In the genomic region with DNA sequence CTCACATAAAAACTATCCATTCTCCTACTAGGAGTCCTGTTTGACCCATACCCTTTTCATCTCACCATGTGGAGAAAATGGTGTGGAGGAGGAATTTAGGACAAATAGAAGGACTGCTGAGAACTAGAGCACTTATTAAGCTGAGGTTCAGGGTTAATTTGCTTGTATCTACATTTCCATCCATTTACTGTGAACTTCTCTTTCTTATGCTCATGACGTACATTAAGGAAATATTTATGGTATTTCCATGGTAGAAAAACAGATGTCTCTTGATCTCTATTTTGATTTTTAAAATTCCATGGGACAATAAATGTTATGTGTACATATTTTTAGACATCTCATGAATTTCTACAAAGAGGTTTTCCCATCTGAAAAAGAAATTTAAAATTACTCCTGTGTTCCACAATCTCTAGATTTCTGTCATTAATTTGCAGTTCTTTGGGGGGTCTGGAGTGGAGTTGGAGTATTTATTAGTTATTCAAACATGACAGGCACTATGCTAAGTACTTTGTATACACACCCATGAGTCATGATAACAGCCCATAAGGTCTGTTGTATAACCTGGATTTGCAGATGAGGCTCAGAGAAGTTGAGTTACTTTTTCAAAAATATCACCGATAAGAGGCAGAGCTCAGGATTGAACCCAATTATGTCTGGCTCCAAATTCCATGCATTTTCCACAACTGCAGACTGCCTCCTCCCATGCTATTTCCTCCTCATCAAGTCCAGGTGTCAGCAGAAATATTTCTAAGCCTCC, we compare ENCODE assay signal across 17 cellular contexts.
DNase-seq lines count a peak whose midpoint lies in the region; ATAC-seq and TF ChIP-seq lines count a peak whose summit lies in the region.
"Had no signal": no experiment of that assay in that cellular context is flagged by ENCODE, and none has a peak within 500 bp of the region (broad histone marks: within the 10 kb centered on the region; RNA-seq: fewer than 3 reads in every experiment).

No MANE protein-coding gene starts in this region.

- DNase-seq in AG10803 (ENCODE audit: low read depth) (peak; percentile 76), NCI-H146 (lab: John Stamatoyannopoulos, UW) (peak; percentile 13), choroid plexus epithelial cell (ENCODE audit: low read depth) (peak; percentile 74), iris pigment epithelial cell (ENCODE audit: low read depth) (peak; percentile 86), dorsolateral prefrontal cortex (no peak)
- DNase-seq: ACHN; activated gamma-delta T cell; CD8-positive, alpha-beta T cell; foreskin melanocyte; NCI-H1105; nephron progenitor cell; NK-92 treated with Interleukin-12 subunit alpha and Interleukin-12 subunit beta, amount 100 ng/mL, for 24 hours; stimulated activated CD4-positive, alpha-beta T cell treated with anti-CD3 and anti-CD28 coated beads, Interleukin-12 subunit alpha, Interleukin-12 subunit beta, amount 100 ng/mL, for 4 hours; stimulated activated naive CD4-positive, alpha-beta T cell had no signal

- no peaks in the 10 kb centered on the region for H3K9me3 Mint-ChIP-seq in stimulated activated memory B cell treated with anti-CD40 and anti-IgM and Interleukin-4, amounts not matched to agents 10 μg/mL and 1 μg/mL and 100 μg/mL, for 72 hours
- H3K9me3 Mint-ChIP-seq: CD8-positive, alpha-beta T cell; nephron progenitor cell had no signal

- intact Hi-C loops in dorsolateral prefrontal cortex (cut with DNase I): no loop called here

- no peak overlapping the region for H3K4me3 Mint-ChIP-seq in stimulated activated memory B cell treated with anti-CD40 and anti-IgM and Interleukin-4, amounts not matched to agents 10 μg/mL and 1 μg/mL and 100 μg/mL, for 72 hours
- H3K4me3 Mint-ChIP-seq: CD8-positive, alpha-beta T cell; nephron progenitor cell had no signal

- no peak overlapping the region for H3K27ac Mint-ChIP-seq in stimulated activated memory B cell treated with anti-CD40 and anti-IgM and Interleukin-4, amounts not matched to agents 10 μg/mL and 1 μg/mL and 100 μg/mL, for 72 hours
- H3K27ac Mint-ChIP-seq: CD8-positive, alpha-beta T cell; nephron progenitor cell had no signal

- H3K27ac ChIP-seq in dorsolateral prefrontal cortex: no peak overlapping the region

- H3K4me3 ChIP-seq in AG10803 (ENCODE audit: low read length) (no peak overlapping the region), choroid plexus epithelial cell (ENCODE audit: low read depth, low read length) (no peak overlapping the region), dorsolateral prefrontal cortex (no peak overlapping the region)

- ATAC-seq in stimulated activated memory B cell treated with anti-CD40 and anti-IgM and Interleukin-4, amounts not matched to agents 10 μg/mL and 1 μg/mL and 100 μg/mL, for 72 hours: no peak
- ATAC-seq in HG02973 (IDR thresholded peaks at IDR 0.05; ENCODE audit: unreplicated experiment) (no peak), GM18870 (IDR thresholded peaks at IDR 0.05; ENCODE audit: unreplicated experiment) (no peak)
- ATAC-seq: CD8-positive, alpha-beta T cell had no signal

- H3K27me3 ChIP-seq in dorsolateral prefrontal cortex: peaks cover 0 to 3% (median 0%) of the 10 kb centered on the region in 45 donors

- no peaks in the 10 kb centered on the region for H3K4me1 Mint-ChIP-seq in stimulated activated memory B cell treated with anti-CD40 and anti-IgM and Interleukin-4, amounts not matched to agents 10 μg/mL and 1 μg/mL and 100 μg/mL, for 72 hours

- peaks cover 3% of the 10 kb centered on the region for H3K27me3 Mint-ChIP-seq in stimulated activated memory B cell treated with anti-CD40 and anti-IgM and Interleukin-4, amounts not matched to agents 10 μg/mL and 1 μg/mL and 100 μg/mL, for 72 hours

- no peak for TF ChIP-seq CTCF in AG10803 (conservative IDR thresholded peaks at IDR 0.05; ENCODE audit: low read length)
- no peak for TF ChIP-seq CTCF in choroid plexus epithelial cell (conservative IDR thresholded peaks at IDR 0.05; ENCODE audit: low read depth, low read length)
- no peak for TF ChIP-seq CTCF in dorsolateral prefrontal cortex (IDR thresholded peaks at IDR 0.05 in 54 of 56, conservative IDR thresholded peaks at IDR 0.05 in 2 of 56; ENCODE audit: low read depth in 1 of 56, partially characterized antibody in 56 of 56)

- no peaks in the 10 kb centered on the region for H3K36me3 Mint-ChIP-seq in stimulated activated memory B cell treated with anti-CD40 and anti-IgM and Interleukin-4, amounts not matched to agents 10 μg/mL and 1 μg/mL and 100 μg/mL, for 72 hours
- H3K36me3 Mint-ChIP-seq: CD8-positive, alpha-beta T cell had no signal

Comparison
In these comparisons a context has a peak if more than half of its experiments do, and no peak if none do; other contexts are left out.
1. DNase-seq: peak in AG10803 (single experiment), NCI-H146 (single experiment), choroid plexus epithelial cell (single experiment) and iris pigment epithelial cell (single experiment); none in dorsolateral prefrontal cortex (0 of 10).